13 cellular contexts compared by ENCODE assay signal in the genomic region with DNA sequence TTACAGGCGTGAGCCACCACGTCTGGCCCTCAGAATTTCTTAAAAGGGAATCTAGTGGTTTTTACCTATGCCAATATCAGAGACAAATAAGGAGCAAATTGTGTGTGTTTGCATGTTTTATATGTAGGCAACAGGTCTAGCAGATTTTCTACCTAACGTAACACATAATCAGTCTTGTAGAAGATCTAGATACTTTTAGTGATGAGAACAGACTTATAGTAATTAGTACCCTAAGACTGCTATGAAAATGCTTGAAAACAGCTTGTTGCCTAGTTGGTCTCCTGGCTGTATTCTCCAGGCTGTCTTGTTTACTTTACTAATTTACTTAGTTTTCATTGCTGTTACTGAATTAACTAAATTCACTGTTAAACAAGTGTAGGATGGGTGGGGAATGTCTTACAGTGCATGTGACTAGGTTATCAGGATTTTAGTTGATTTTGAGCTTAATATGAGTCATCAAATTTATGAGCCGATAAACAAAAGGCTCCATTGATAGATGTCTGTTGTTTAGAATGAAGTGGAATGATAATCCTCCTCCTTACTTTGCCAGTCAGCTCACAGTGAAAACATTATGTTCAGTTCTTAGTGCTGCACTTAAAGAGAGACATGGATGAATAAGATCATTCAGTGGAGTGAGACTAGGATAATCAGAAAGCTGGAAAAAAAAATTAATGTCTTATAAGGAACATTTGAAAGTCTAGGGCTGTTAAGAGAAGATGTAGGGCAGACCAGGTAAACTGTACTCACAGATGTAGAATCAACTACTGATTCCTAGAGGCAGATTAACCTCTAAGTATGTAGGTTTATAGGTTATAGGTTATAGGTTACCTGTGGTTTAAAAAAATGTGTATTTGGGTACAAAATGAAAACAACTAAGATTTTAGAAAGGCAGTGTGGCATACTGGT. TPM values are rescaled to one million over a fixed set of nuclear protein-coding genes. Genes with fewer than 3 reads are reported as not detected.
DNase-seq lines count a peak whose midpoint lies in the region; FAIRE-seq and TF ChIP-seq lines count a peak whose summit lies in the region.
"Had no signal": no experiment of that assay in that cellular context is flagged by ENCODE, and none has a peak within 500 bp of the region (broad histone marks: within the 10 kb centered on the region; RNA-seq: fewer than 3 reads in every experiment).

No MANE protein-coding gene starts in this region.

- BruUV-seq in endothelial cell of umbilical vein (replicated peaks; lab: Mats Ljungman, UMichigan) = no TSS peak

- no peaks in the 10 kb centered on the region for H3K9me1 ChIP-seq in endothelial cell of umbilical vein (replicated peaks; ENCODE audit: control insufficient read depth, extremely low read depth, insufficient read depth, low read length)

- peak; percentile 26 for FAIRE-seq in endothelial cell of umbilical vein (lab: Jason Lieb, UNC)

- peaks cover 6% of the 10 kb centered on the region for H3K4me1 ChIP-seq in endothelial cell of umbilical vein (ENCODE audit: control insufficient read depth, extremely low read depth, insufficient read depth, low read length)

- no peak overlapping the region for H3K4me3 ChIP-seq in endothelial cell of umbilical vein (replicated peaks in 1 of 3; ENCODE audit: insufficient read depth in 1 of 3, low read depth in 1 of 3, low read length in 3 of 3)
- H3K4me3 ChIP-seq: thoracic aorta had no signal

- no peak overlapping the region for H3K9ac ChIP-seq in endothelial cell of umbilical vein (replicated peaks; ENCODE audit: extremely low read depth, insufficient read depth, low read length)

- dilution Hi-C loops in endothelial cell of umbilical vein (cut with MboI; ENCODE audit: extremely low pct_ligation_motif_present, low sequenced_read_pairs) = no loop called here

- TF ChIP-seq CTCF in endothelial cell of umbilical vein (IDR thresholded peaks at IDR 0.05; ENCODE audit: extremely low read depth in 1 of 2, insufficient read depth in 1 of 2, low read depth in 1 of 2, low read length in 2 of 2) (no peak), progenitor cell of endocrine pancreas (IDR thresholded peaks at IDR 0.05; ENCODE audit: unreplicated experiment) (no peak)

- H3K9me3 ChIP-seq in endothelial cell of umbilical vein (replicated peaks; ENCODE audit: control insufficient read depth, insufficient read depth, low read length) = no peaks in the 10 kb centered on the region
- H3K9me3 ChIP-seq: thoracic aorta had no signal

- peak overlapping the region; percentile 81 for H3K27ac Mint-ChIP-seq in progenitor cell of endocrine pancreas

- no peak overlapping the region for H3K4me2 ChIP-seq in endothelial cell of umbilical vein (ENCODE audit: insufficient read depth, low read length)

- peaks cover 39% of the 10 kb centered on the region for H3K79me2 ChIP-seq in endothelial cell of umbilical vein (ENCODE audit: control insufficient read depth, insufficient read depth, low read length)

- no peak overlapping the region for H2AFZ ChIP-seq in endothelial cell of umbilical vein (ENCODE audit: low read depth, low read length)

- H3K4me1 Mint-ChIP-seq in progenitor cell of endocrine pancreas (ENCODE audit: low read depth) = peaks cover 5% of the 10 kb centered on the region

- H3K27ac ChIP-seq in endothelial cell of umbilical vein (ENCODE audit: insufficient read depth, low read depth, low read length) = no peak overlapping the region
- H3K27ac ChIP-seq: thoracic aorta had no signal

- CTCF ChIA-PET in endothelial cell of umbilical vein (lab: Charles Lee) = interaction anchor here (1.1 to 1.5 kb wide), 3 partner anchors 10 to 58 kb away, joined by 3 read pairs; a partner anchor contains a TSS

- H3K9me3 Mint-ChIP-seq in progenitor cell of endocrine pancreas (ENCODE audit: low read depth) = no peaks in the 10 kb centered on the region
- H3K9me3 Mint-ChIP-seq: activated T-cell treated with anti-CD3 and anti-CD28 coated beads, Interleukin-2, amount 50 U/mL, for 4 hours; CD4-positive, alpha-beta memory T cell had no signal

- no peaks in the 10 kb centered on the region for H3K27me3 ChIP-seq in endothelial cell of umbilical vein (ENCODE audit: control insufficient read depth in 2 of 2, insufficient read depth in 2 of 2, low read length in 2 of 2)

- H3K36me3 Mint-ChIP-seq in progenitor cell of endocrine pancreas (ENCODE audit: insufficient read depth) = peaks cover 4% of the 10 kb centered on the region

- no peak overlapping the region for H3K4me3 Mint-ChIP-seq in progenitor cell of endocrine pancreas (ENCODE audit: low read depth)
- H3K4me3 Mint-ChIP-seq: activated T-cell treated with anti-CD3 and anti-CD28 coated beads, Interleukin-2, amount 50 U/mL, for 4 hours; CD4-positive, alpha-beta memory T cell had no signal

- no peak for TF ChIP-seq POLR2A in endothelial cell of umbilical vein (IDR thresholded peaks at IDR 0.05; ENCODE audit: low read depth, low read length)

- no peaks in the 10 kb centered on the region for H3K36me3 ChIP-seq in endothelial cell of umbilical vein (ENCODE audit: control insufficient read depth in 2 of 2, extremely low read depth in 1 of 2, insufficient read depth in 2 of 2, low read length in 2 of 2)

- intact Hi-C loops in endothelial cell of umbilical vein (cut with micrococcal nuclease) = no loop called here

- POLR2A ChIA-PET in endothelial cell of umbilical vein (lab: Charles Lee) = no interaction called here

- DNase-seq in DMS79 treated with DMSO at 0.1 percent for 48 hours (lab: John Stamatoyannopoulos, UW) (peak; percentile 24), NCI-H82 (lab: John Stamatoyannopoulos, UW) (peak; percentile 55), endothelial cell of umbilical vein (ENCODE audit: low read depth, low spot score) (peak; percentile 49), progenitor cell of endocrine pancreas (ENCODE audit: low spot score, unreplicated experiment) (no peak), NCI-H128 (lab: John Stamatoyannopoulos, UW; ENCODE audit: unreplicated experiment) (no peak), nucleus accumbens (lab: John Stamatoyannopoulos, UW) (no peak), NCI-H2171 (lab: John Stamatoyannopoulos, UW) (no peak)
- no peak for DNase-seq in activated CD4-positive, alpha-beta T cell treated with anti-CD3 and anti-CD28 coated beads, Interleukin-2, amount 50 U/mL, for 4 hours
- DNase-seq: activated T-cell treated with anti-CD3 and anti-CD28 coated beads, Interleukin-2, amount 50 U/mL, for 4 hours; CD4-positive, alpha-beta memory T cell; left cardiac atrium had no signal

- H3K27me3 Mint-ChIP-seq in progenitor cell of endocrine pancreas = no peaks in the 10 kb centered on the region
- H3K27me3 Mint-ChIP-seq: CD4-positive, alpha-beta memory T cell had no signal

- no peaks in the 10 kb centered on the region for H4K20me1 ChIP-seq in endothelial cell of umbilical vein (replicated peaks; ENCODE audit: control insufficient read depth, extremely low read depth, insufficient read depth, low read length)

TF ChIP-seq in endothelial cell of umbilical vein, 7 proteins besides CTCF, POLR2A, EP300 and RAD21:
- TF ChIP-seq JUN (IDR thresholded peaks at IDR 0.05; ENCODE audit: borderline replicate concordance, insufficient read depth, insufficient read length, low read depth) (peak; percentile 46), GATA2 (IDR thresholded peaks at IDR 0.05; ENCODE audit: insufficient read depth, insufficient read length, low read depth, low read length) (no peak), EZH2 (IDR thresholded peaks at IDR 0.05; ENCODE audit: borderline replicate concordance, low read depth, low read length, severe bottlenecking) (no peak), POLR2AphosphoS5 (IDR thresholded peaks at IDR 0.05; ENCODE audit: insufficient read depth, low read depth, low read length) (no peak), MYC (IDR thresholded peaks at IDR 0.05; ENCODE audit: low read depth, low read length) (no peak), FOS (IDR thresholded peaks at IDR 0.05; ENCODE audit: borderline replicate concordance, insufficient read depth, low read length) (peak; percentile 41)
- TF ChIP-seq, protein P1, sequence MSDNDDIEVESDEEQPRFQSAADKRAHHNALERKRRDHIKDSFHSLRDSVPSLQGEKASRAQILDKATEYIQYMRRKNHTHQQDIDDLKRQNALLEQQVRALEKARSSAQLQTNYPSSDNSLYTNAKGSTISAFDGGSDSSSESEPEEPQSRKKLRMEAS (IDR thresholded peaks at IDR 0.05; ENCODE audit: insufficient read depth, insufficient read length) = no peak
TF ChIP-seq in endothelial cell of umbilical vein: peak in this region for 2.

RNA-seq across cellular contexts. Expression of a gene that starts 22.4 kb away (rescaled TPM):
- total RNA-seq in endothelial cell of umbilical vein = 22.7 and 23.6 TPM in 2 replicates
- polyA plus RNA-seq in endothelial cell of umbilical vein = 5.0 and 7.5 TPM in 2 replicates
- polyA plus RNA-seq in endothelial cell of umbilical vein (2011; cell fraction: cytosol; rRNA removed) = 12.2 and 13.1 TPM in 2 replicates
- polyA plus RNA-seq in endothelial cell of umbilical vein (2011; cell fraction: nucleus; rRNA removed) = 7.4 and 10.8 TPM in 2 replicates
- polyA plus RNA-seq in endothelial cell of umbilical vein (2012) = 18.4 and 22.3 TPM in 2 replicates
- polyA minus RNA-seq in endothelial cell of umbilical vein = 3.8 and 4.5 TPM in 2 replicates
- 7.7 TPM for polyA minus RNA-seq in endothelial cell of umbilical vein (2011; cell fraction: cytosol; rRNA and poly(A)+ RNA removed)
- polyA minus RNA-seq in endothelial cell of umbilical vein (2011; cell fraction: nucleus; rRNA and poly(A)+ RNA removed) = 12.5 and 12.7 TPM in 2 replicates
- 22.5 and 24.8 TPM in 2 replicates for total RNA-seq in progenitor cell of endocrine pancreas

RNA-seq across cellular contexts. Expression of a gene that starts 58.2 kb away (rescaled TPM):
- total RNA-seq in endothelial cell of umbilical vein (not detected in 2 replicates), progenitor cell of endocrine pancreas (not detected in 2 replicates)
- not detected in 2 replicates for polyA plus RNA-seq in endothelial cell of umbilical vein
- polyA plus RNA-seq in endothelial cell of umbilical vein (2011; cell fraction: cytosol; rRNA removed) = not detected in 2 replicates
- not detected in 2 replicates for polyA plus RNA-seq in endothelial cell of umbilical vein (2011; cell fraction: nucleus; rRNA removed)
- not detected in 2 replicates for polyA plus RNA-seq in endothelial cell of umbilical vein (2012)
- not detected in 2 replicates for polyA minus RNA-seq in endothelial cell of umbilical vein
- not detected for polyA minus RNA-seq in endothelial cell of umbilical vein (2011; cell fraction: cytosol; rRNA and poly(A)+ RNA removed)
- polyA minus RNA-seq in endothelial cell of umbilical vein (2011; cell fraction: nucleus; rRNA and poly(A)+ RNA removed) = not detected in 2 replicates
- total RNA-seq: activated T-cell treated with anti-CD3 and anti-CD28 coated beads, Interleukin-2, amount 50 U/mL, for 4 hours; CD4-positive, alpha-beta memory T cell; left cardiac atrium; NCI-H460; thoracic aorta had no signal

Comparison
In these comparisons a context has a peak if more than half of its experiments do, and no peak if none do; other contexts are left out.
1. DNase-seq: peak in DMS79 treated with DMSO at 0.1 percent for 48 hours (single experiment), NCI-H82 (single experiment) and endothelial cell of umbilical vein (single experiment); none in progenitor cell of endocrine pancreas (single experiment), activated CD4-positive, alpha-beta T cell treated with anti-CD3 and anti-CD28 coated beads, Interleukin-2, amount 50 U/mL, for 4 hours (0 of 2), NCI-H128 (single experiment), nucleus accumbens (0 of 56) and NCI-H2171 (single experiment).